2 cellular contexts compared by ENCODE assay signal in the genomic region with DNA sequence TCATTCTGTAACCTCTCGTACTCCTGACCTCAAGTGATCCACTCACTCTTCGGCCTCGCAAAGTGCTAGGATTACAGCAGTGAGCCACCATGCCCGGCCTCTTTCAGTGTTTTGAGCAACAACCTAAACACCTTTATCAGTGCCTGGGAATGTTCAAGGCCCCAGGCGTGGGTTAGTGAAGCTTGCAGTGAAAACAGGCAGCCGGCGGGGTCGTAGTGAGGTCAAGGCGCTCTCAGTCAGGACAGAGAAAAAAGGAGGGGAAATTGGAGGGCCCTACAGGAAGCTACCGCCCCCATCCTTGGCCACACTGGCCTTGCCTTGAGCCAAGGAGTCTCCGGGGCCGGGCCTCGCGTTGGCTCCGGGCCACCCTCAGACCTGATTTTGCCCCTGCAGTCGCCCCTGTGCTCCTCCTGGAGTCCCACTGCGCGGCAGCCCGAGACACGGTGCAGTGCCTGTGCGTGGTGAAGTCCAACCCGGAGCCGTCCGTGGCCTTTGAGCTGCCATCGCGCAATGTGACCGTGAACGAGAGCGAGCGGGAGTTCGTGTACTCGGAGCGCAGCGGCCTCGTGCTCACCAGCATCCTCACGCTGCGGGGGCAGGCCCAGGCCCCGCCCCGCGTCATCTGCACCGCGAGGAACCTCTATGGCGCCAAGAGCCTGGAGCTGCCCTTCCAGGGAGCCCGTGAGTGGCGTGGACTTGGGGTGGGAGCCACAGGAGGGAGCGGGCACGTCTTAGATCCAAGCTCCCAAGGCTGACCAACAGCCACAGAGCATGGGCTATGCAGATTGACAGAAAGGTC.
TF ChIP-seq lines count a peak whose summit lies in the region.

No MANE protein-coding gene starts in this region.

TF ChIP-seq in IMR-90, 13 proteins besides CTCF, POLR2A, EP300 and RAD21:
- TF ChIP-seq MAZ (IDR thresholded peaks at IDR 0.05; ENCODE audit: borderline replicate concordance, low read depth, low read length) (no peak), RCOR1 (IDR thresholded peaks at IDR 0.05; ENCODE audit: insufficient replicate concordance, low read length) (no peak), CHD1 (IDR thresholded peaks at IDR 0.05; ENCODE audit: low read depth, low read length) (no peak), NFE2L2 (IDR thresholded peaks at IDR 0.05; ENCODE audit: low read depth, low read length) (no peak), CEBPB (IDR thresholded peaks at IDR 0.05; ENCODE audit: low read depth, low read length) (no peak)
- TF ChIP-seq, protein P1, sequence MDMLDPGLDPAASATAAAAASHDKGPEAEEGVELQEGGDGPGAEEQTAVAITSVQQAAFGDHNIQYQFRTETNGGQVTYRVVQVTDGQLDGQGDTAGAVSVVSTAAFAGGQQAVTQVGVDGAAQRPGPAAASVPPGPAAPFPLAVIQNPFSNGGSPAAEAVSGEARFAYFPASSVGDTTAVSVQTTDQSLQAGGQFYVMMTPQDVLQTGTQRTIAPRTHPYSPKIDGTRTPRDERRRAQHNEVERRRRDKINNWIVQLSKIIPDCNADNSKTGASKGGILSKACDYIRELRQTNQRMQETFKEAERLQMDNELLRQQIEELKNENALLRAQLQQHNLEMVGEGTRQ (IDR thresholded peaks at IDR 0.05; ENCODE audit: low read depth, low read length): no peak
- TF ChIP-seq, protein P2, sequence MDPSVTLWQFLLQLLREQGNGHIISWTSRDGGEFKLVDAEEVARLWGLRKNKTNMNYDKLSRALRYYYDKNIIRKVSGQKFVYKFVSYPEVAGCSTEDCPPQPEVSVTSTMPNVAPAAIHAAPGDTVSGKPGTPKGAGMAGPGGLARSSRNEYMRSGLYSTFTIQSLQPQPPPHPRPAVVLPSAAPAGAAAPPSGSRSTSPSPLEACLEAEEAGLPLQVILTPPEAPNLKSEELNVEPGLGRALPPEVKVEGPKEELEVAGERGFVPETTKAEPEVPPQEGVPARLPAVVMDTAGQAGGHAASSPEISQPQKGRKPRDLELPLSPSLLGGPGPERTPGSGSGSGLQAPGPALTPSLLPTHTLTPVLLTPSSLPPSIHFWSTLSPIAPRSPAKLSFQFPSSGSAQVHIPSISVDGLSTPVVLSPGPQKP (IDR thresholded peaks at IDR 0.05; ENCODE audit: borderline replicate concordance, low read depth, low read length): no peak

TF ChIP-seq in liver, 16 proteins besides CTCF, POLR2A, EP300 and RAD21:
- no peak for TF ChIP-seq GABPA (IDR thresholded peaks at IDR 0.05 in 1 of 2, conservative IDR thresholded peaks at IDR 0.05 in 1 of 2)
- no peak for TF ChIP-seq EGR1 (IDR thresholded peaks at IDR 0.05; ENCODE audit: low read depth in 2 of 2)
- no peak for TF ChIP-seq JUND (IDR thresholded peaks at IDR 0.05)
- TF ChIP-seq, protein P3, sequence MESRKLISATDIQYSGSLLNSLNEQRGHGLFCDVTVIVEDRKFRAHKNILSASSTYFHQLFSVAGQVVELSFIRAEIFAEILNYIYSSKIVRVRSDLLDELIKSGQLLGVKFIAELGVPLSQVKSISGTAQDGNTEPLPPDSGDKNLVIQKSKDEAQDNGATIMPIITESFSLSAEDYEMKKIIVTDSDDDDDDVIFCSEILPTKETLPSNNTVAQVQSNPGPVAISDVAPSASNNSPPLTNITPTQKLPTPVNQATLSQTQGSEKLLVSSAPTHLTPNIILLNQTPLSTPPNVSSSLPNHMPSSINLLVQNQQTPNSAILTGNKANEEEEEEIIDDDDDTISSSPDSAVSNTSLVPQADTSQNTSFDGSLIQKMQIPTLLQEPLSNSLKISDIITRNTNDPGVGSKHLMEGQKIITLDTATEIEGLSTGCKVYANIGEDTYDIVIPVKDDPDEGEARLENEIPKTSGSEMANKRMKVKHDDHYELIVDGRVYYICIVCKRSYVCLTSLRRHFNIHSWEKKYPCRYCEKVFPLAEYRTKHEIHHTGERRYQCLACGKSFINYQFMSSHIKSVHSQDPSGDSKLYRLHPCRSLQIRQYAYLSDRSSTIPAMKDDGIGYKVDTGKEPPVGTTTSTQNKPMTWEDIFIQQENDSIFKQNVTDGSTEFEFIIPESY (IDR thresholded peaks at IDR 0.05): no peak
- no peak for TF ChIP-seq SP1 (IDR thresholded peaks at IDR 0.05)
- TF ChIP-seq FOXA1 (IDR thresholded peaks at IDR 0.05): no peak
- TF ChIP-seq, protein P4, sequence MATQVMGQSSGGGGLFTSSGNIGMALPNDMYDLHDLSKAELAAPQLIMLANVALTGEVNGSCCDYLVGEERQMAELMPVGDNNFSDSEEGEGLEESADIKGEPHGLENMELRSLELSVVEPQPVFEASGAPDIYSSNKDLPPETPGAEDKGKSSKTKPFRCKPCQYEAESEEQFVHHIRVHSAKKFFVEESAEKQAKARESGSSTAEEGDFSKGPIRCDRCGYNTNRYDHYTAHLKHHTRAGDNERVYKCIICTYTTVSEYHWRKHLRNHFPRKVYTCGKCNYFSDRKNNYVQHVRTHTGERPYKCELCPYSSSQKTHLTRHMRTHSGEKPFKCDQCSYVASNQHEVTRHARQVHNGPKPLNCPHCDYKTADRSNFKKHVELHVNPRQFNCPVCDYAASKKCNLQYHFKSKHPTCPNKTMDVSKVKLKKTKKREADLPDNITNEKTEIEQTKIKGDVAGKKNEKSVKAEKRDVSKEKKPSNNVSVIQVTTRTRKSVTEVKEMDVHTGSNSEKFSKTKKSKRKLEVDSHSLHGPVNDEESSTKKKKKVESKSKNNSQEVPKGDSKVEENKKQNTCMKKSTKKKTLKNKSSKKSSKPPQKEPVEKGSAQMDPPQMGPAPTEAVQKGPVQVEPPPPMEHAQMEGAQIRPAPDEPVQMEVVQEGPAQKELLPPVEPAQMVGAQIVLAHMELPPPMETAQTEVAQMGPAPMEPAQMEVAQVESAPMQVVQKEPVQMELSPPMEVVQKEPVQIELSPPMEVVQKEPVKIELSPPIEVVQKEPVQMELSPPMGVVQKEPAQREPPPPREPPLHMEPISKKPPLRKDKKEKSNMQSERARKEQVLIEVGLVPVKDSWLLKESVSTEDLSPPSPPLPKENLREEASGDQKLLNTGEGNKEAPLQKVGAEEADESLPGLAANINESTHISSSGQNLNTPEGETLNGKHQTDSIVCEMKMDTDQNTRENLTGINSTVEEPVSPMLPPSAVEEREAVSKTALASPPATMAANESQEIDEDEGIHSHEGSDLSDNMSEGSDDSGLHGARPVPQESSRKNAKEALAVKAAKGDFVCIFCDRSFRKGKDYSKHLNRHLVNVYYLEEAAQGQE (IDR thresholded peaks at IDR 0.05): no peak
- TF ChIP-seq, protein P5, sequence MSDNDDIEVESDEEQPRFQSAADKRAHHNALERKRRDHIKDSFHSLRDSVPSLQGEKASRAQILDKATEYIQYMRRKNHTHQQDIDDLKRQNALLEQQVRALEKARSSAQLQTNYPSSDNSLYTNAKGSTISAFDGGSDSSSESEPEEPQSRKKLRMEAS (IDR thresholded peaks at IDR 0.05): no peak
- TF ChIP-seq HNF4G (IDR thresholded peaks at IDR 0.05): no peak
